In genomic region chr11:65493367-65494176, GRCh38 we compare ENCODE assay signal across 8 cellular contexts. TPM values are rescaled to one million over a fixed set of nuclear protein-coding genes. Genes with fewer than 3 reads are reported as not detected.
DNase-seq lines count a peak whose midpoint lies in the region; ATAC-seq and TF ChIP-seq lines count a peak whose summit lies in the region.

No MANE protein-coding gene starts in this region.

- no peaks in the 10 kb centered on the region for H3K36me3 Mint-ChIP-seq in activated naive CD8-positive, alpha-beta T cell treated with anti-CD3 and anti-CD28 coated beads for 36 hours

- peaks cover 32% of the 10 kb centered on the region for H3K79me2 ChIP-seq in HCT116 (ENCODE audit: insufficient read depth, low read length)
- H3K79me2 ChIP-seq in hepatocyte: peaks cover 62% of the 10 kb centered on the region

- peak; percentile 37 for ATAC-seq in HCT116
- no peak for ATAC-seq in HG02571 (IDR thresholded peaks at IDR 0.05; ENCODE audit: unreplicated experiment)

- H3K4me3 Mint-ChIP-seq in activated naive CD8-positive, alpha-beta T cell treated with anti-CD3 and anti-CD28 coated beads for 36 hours: no peak overlapping the region

- no peaks in the 10 kb centered on the region; the same call in 1 of the 2 replicates for H3K9me3 ChIP-seq in AG04450 (ENCODE audit: control insufficient read depth, insufficient read depth, low read length)
- H3K9me3 ChIP-seq in HCT116 (ENCODE audit: control insufficient read depth in 1 of 2, insufficient read depth in 1 of 2, low read depth in 1 of 2, low read length in 2 of 2): no peaks in the 10 kb centered on the region
- no peaks in the 10 kb centered on the region for H3K9me3 ChIP-seq in hepatocyte (ENCODE audit: low read depth)
- H3K9me3 ChIP-seq in spleen: no peaks in the 10 kb centered on the region

- DNase-seq in AG04450 (ENCODE audit: low read depth, low spot score): no peak
- DNase-seq in HCT116 (ENCODE audit: low read depth, low spot score): peak; percentile 94
- DNase-seq in activated naive CD8-positive, alpha-beta T cell treated with anti-CD3 and anti-CD28 coated beads for 36 hours: no peak
- peak; percentile 87 for DNase-seq in hepatocyte (ENCODE audit: low spot score)
- no peak for DNase-seq in spleen
- no peak for DNase-seq in epidermal melanocyte (ENCODE audit: insufficient read length, low spot score)
- no peak for DNase-seq in DMS53 treated with DMSO at 0.1 percent for 48 hours (lab: John Stamatoyannopoulos, UW; ENCODE audit: unreplicated experiment)

- H3K27me3 Mint-ChIP-seq in activated naive CD8-positive, alpha-beta T cell treated with anti-CD3 and anti-CD28 coated beads for 36 hours: no peaks in the 10 kb centered on the region

- POLR2A ChIA-PET in AG04450 (lab: Yijun Ruan, JAX) (interaction anchor here (0.9 to 21.9 kb wide), 10 partner anchors 6 to 71 kb away, joined by 3 to 999 read pairs (median 16); partner anchors contain the start of genes MALAT1 and NEAT1), HCT116 (lab: Charles Lee) (interaction anchor here (0.7 to 26.7 kb wide), 6 partner anchors 9 to 111 kb away, joined by 3 to 1499 read pairs (median 289); partner anchors contain the start of genes FRMD8, MALAT1, NEAT1 and SLC25A45)

- peaks cover 83 to 96% of the 10 kb centered on the region in 2 experiments for H3K4me1 ChIP-seq in HCT116 (ENCODE audit: control insufficient read depth in 1 of 2, insufficient read depth in 2 of 2, low read length in 2 of 2)
- peaks cover 84% of the 10 kb centered on the region for H3K4me1 ChIP-seq in hepatocyte (ENCODE audit: insufficient read depth)
- H3K4me1 ChIP-seq in spleen: peaks cover 61 to 94% (median 84%) of the 10 kb centered on the region in 6 donors

- no peaks in the 10 kb centered on the region for H3K36me3 ChIP-seq in HCT116 (ENCODE audit: control insufficient read depth in 1 of 2, insufficient read depth in 2 of 2, low read length in 2 of 2)
- H3K36me3 ChIP-seq in hepatocyte (replicated peaks; ENCODE audit: insufficient read depth, low read depth): no peaks in the 10 kb centered on the region
- H3K36me3 ChIP-seq in spleen: no peaks in the 10 kb centered on the region

- TF ChIP-seq POLR2A in HCT116 (IDR thresholded peaks at IDR 0.05; ENCODE audit: borderline replicate concordance, extremely low read depth, insufficient read depth, insufficient read length) (no peak), spleen (IDR thresholded peaks at IDR 0.05) (no peak)

- RAD21 ChIA-PET in HCT116 (lab: Charles Lee; ENCODE audit: low non-redundant PET in 1 of 2, low total read pairs in 2 of 2, uncharacterized antibody in 2 of 2, unreplicated experiment in 2 of 2): interaction anchor here (0.7 to 1.4 kb wide), 3 partner anchors 17 to 110 kb away, joined by 3 to 4 read pairs (median 3); no protein-coding TSS in a partner anchor

- H3K27me3 ChIP-seq in AG04450 (ENCODE audit: control insufficient read depth, insufficient read depth, low read length) (no peaks in the 10 kb centered on the region), HCT116 (ENCODE audit: insufficient read depth, low read length) (no peaks in the 10 kb centered on the region), hepatocyte (no peaks in the 10 kb centered on the region), spleen (replicated peaks in 1 of 7) (no peaks in the 10 kb centered on the region)

- H3K9me3 Mint-ChIP-seq in activated naive CD8-positive, alpha-beta T cell treated with anti-CD3 and anti-CD28 coated beads for 36 hours: no peaks in the 10 kb centered on the region

- WGBS in hepatocyte (ENCODE audit: low lambda C conversion rate, missing lambda C conversion rate): 63% methylated on average over 12 of the region's 12 CpGs
- 56 to 70% (median 62%) methylated on average over 11 to 12 of the region's 12 CpGs for WGBS in spleen, 5 donors

- CTCF ChIA-PET in AG04450 (lab: Charles Lee) (interaction anchor here (2.6 kb wide), 1 partner anchor 14 kb away, joined by 17 read pairs; no protein-coding TSS in a partner anchor), HCT116 (lab: Charles Lee) (interaction anchor here (1.2 to 1.7 kb wide), 5 partner anchors 12 to 25 kb away, joined by 4 to 8 read pairs (median 5); no protein-coding TSS in a partner anchor)

- peaks cover 57% of the 10 kb centered on the region for H3K4me1 Mint-ChIP-seq in activated naive CD8-positive, alpha-beta T cell treated with anti-CD3 and anti-CD28 coated beads for 36 hours

- H3K4me2 ChIP-seq in HCT116 (ENCODE audit: low read length): peak overlapping the region; percentile 77
- H3K4me2 ChIP-seq in hepatocyte: peak overlapping the region; percentile 54

- H4K20me1 ChIP-seq in HCT116 (ENCODE audit: insufficient read depth): no peaks in the 10 kb centered on the region
- H4K20me1 ChIP-seq in hepatocyte (ENCODE audit: insufficient read depth, poor library complexity, severe bottlenecking): no peaks in the 10 kb centered on the region

- no peak for TF ChIP-seq RAD21 in HCT116 (IDR thresholded peaks at IDR 0.05; ENCODE audit: low read depth)

- H3K9ac ChIP-seq in HCT116 (ENCODE audit: low read length): peak overlapping the region; percentile 67

- H2AFZ ChIP-seq in HCT116 (ENCODE audit: low read depth, low read length, poor library complexity, severe bottlenecking) (no peak overlapping the region), hepatocyte (no peak overlapping the region)

- H3K9me2 ChIP-seq in HCT116 (ENCODE audit: insufficient read depth): no peaks in the 10 kb centered on the region
- no peaks in the 10 kb centered on the region for H3K9me2 ChIP-seq in hepatocyte (replicated peaks; ENCODE audit: insufficient read depth)

- intact Hi-C loops in HCT116 (cut with micrococcal nuclease): no loop called here
- intact Hi-C loops in spleen (cut with DNase I; ENCODE audit: low total_unique reads): no loop called here

- TF ChIP-seq CTCF in AG04450 (IDR thresholded peaks at IDR 0.05; ENCODE audit: low read depth, low read length): no peak
- TF ChIP-seq CTCF in HCT116 (IDR thresholded peaks at IDR 0.05 in 2 of 3, conservative IDR thresholded peaks at IDR 0.05 in 1 of 3; ENCODE audit: borderline replicate concordance in 1 of 3, insufficient read depth in 1 of 3, low read depth in 2 of 3, low read length in 2 of 3): no peak
- TF ChIP-seq CTCF in hepatocyte (IDR thresholded peaks at IDR 0.05; ENCODE audit: poor library complexity): no peak
- no peak for TF ChIP-seq CTCF in spleen (IDR thresholded peaks at IDR 0.05 in 8 of 11, conservative IDR thresholded peaks at IDR 0.05 in 3 of 11)

- 0 out of 2 replicates have a peak overlapping the region, but pooled peaks have one; percentile 2 for H3K4me3 ChIP-seq in AG04450 (ENCODE audit: low read depth, low read length)
- peak overlapping the region; percentile 26 to 43 for H3K4me3 ChIP-seq in HCT116 (replicated peaks in 1 of 2; ENCODE audit: low read depth in 1 of 2, low read length in 2 of 2)
- no peak overlapping the region for H3K4me3 ChIP-seq in hepatocyte
- H3K4me3 ChIP-seq in spleen: peak overlapping the region in 2 of 8 donors; percentile 5 to 52

- H3K27ac Mint-ChIP-seq in activated naive CD8-positive, alpha-beta T cell treated with anti-CD3 and anti-CD28 coated beads for 36 hours: peak overlapping the region; percentile 82

- H3K27ac ChIP-seq in AG04450 (ENCODE audit: low read depth, low read length): peak overlapping the region; percentile 100
- peak overlapping the region; percentile 98 for H3K27ac ChIP-seq in HCT116 (ENCODE audit: low read depth, low read length)
- peak overlapping the region; percentile 96 for H3K27ac ChIP-seq in hepatocyte
- peak overlapping the region; percentile 89 to 100 (median 98) for H3K27ac ChIP-seq in spleen

- BruUV-seq in HCT116 (replicated peaks; lab: Mats Ljungman, UMichigan): TSS peak; percentile 58

TF ChIP-seq in HCT116, 20 proteins besides CTCF, POLR2A, EP300 and RAD21 (continues in another document):
- TF ChIP-seq YY1 (IDR thresholded peaks at IDR 0.05; ENCODE audit: extremely low read depth, insufficient replicate concordance, low read depth, low read length) (peak; percentile 47), EZH2phosphoT487 (IDR thresholded peaks at IDR 0.05; ENCODE audit: borderline replicate concordance) (no peak), CBX3 (IDR thresholded peaks at IDR 0.05; ENCODE audit: low read depth) (no peak), ZFX (IDR thresholded peaks at IDR 0.05) (peak; percentile 35), POLR2AphosphoS5 (IDR thresholded peaks at IDR 0.05; ENCODE audit: low read depth, low read length) (peak; percentile 86), CEBPB (IDR thresholded peaks at IDR 0.05; ENCODE audit: low read depth) (no peak), EZH2 (IDR thresholded peaks at IDR 0.05) (no peak), MAX (IDR thresholded peaks at IDR 0.05) (no peak)

RNA-seq across cellular contexts. Expression of gene MALAT1, which starts 5.3 kb away (rescaled TPM):
- polyA plus RNA-seq in AG04450 (2011; rRNA removed) (1,149 and 1,465 TPM in 2 replicates), hepatocyte (16,690 and 29,129 TPM in 2 replicates), spleen (100 to 1,000 TPM; 111 to 793 (median 171) TPM)
- polyA minus RNA-seq in AG04450 (2011; rRNA and poly(A)+ RNA removed): 15,934 and 21,970 TPM in 2 replicates
- total RNA-seq in HCT116 (2021; ENCODE audit: unreplicated experiment) (6,000 TPM), hepatocyte (8,000 and 8,677 TPM in 2 replicates), spleen (over 10,000 TPM; 10,088 to 24,490 (median 13,598) TPM)
- polyA plus RNA-seq in HCT116 (2012): 380 and 423 TPM in 2 replicates
- total RNA-seq in activated naive CD8-positive, alpha-beta T cell treated with anti-CD3 and anti-CD28 coated beads for 36 hours: 1,000 to 10,000 TPM; 2,463 to 2,829 TPM

RNA-seq across cellular contexts. Expression of gene SCYL1, which starts 31.3 kb away (rescaled TPM):
- polyA plus RNA-seq in AG04450 (2011; rRNA removed): 60.9 and 90.0 TPM in 2 replicates
- 55.8 and 101 TPM in 2 replicates for polyA minus RNA-seq in AG04450 (2011; rRNA and poly(A)+ RNA removed)
- 104 TPM for total RNA-seq in HCT116 (2021; ENCODE audit: unreplicated experiment)
- 82.4 and 84.4 TPM in 2 replicates for polyA plus RNA-seq in HCT116 (2012)
- total RNA-seq in activated naive CD8-positive, alpha-beta T cell treated with anti-CD3 and anti-CD28 coated beads for 36 hours: 10 to 100 TPM; 70.5 to 80.3 TPM
- 80.4 and 83.9 TPM in 2 replicates for total RNA-seq in hepatocyte
- polyA plus RNA-seq in hepatocyte: 162 and 167 TPM in 2 replicates
- total RNA-seq in spleen: 100 to 1,000 TPM in 2 of 7 donors, 10 to 100 TPM in 5; 64.7 to 125 (median 77.4) TPM
- polyA plus RNA-seq in spleen: 10 to 100 TPM; 52.4 to 70.6 (median 60.7) TPM

Comparison
In these comparisons a context has a peak if more than half of its experiments do, and no peak if none do; other contexts are left out.
1. DNase-seq: peak in HCT116 (single experiment) and hepatocyte (single experiment); none in AG04450 (single experiment), activated naive CD8-positive, alpha-beta T cell treated with anti-CD3 and anti-CD28 coated beads for 36 hours (single experiment), spleen (single experiment), epidermal melanocyte (single experiment) and DMS53 treated with DMSO at 0.1 percent for 48 hours (single experiment).
2. Peak in every context shown above with its lines, with median percentiles within 50 percentile points of each other: H3K27ac ChIP-seq.